27 cellular contexts compared by ENCODE assay signal in genomic region chr5:160237571-160238093, GRCh38. TPM values are rescaled to one million over a fixed set of nuclear protein-coding genes. Genes with fewer than 3 reads are reported as not detected.
DNase-seq lines count a peak whose midpoint lies in the region; ATAC-seq and TF ChIP-seq lines count a peak whose summit lies in the region.
"Had no signal": no experiment of that assay in that cellular context is flagged by ENCODE, and none has a peak within 500 bp of the region (broad histone marks: within the 10 kb centered on the region; RNA-seq: fewer than 3 reads in every experiment).

No MANE protein-coding gene starts in this region.

- H3K9me3 Mint-ChIP-seq in endodermal cell = peaks cover 4% of the 10 kb centered on the region
- no peaks in the 10 kb centered on the region for H3K9me3 Mint-ChIP-seq in naive thymus-derived CD4-positive, alpha-beta T cell
- H3K9me3 Mint-ChIP-seq: CD8-positive, alpha-beta memory T cell; HFFc6; IgD-negative memory B cell had no signal

- TF ChIP-seq CTCF in endodermal cell (conservative IDR thresholded peaks at IDR 0.05) = no peak

- H3K4me3 ChIP-seq in HUES48 (ENCODE audit: low read depth, low read length) (peak overlapping the region; percentile 26; the same call in 1 of the 2 replicates), endodermal cell (ENCODE audit: low read length) (no peak overlapping the region), iPS-20b (ENCODE audit: low read length) (peak overlapping the region; percentile 20; the same call in 1 of the 2 replicates)
- no peak overlapping the region for H3K4me3 ChIP-seq in naive thymus-derived CD4-positive, alpha-beta T cell (ENCODE audit: low read length)
- H3K4me3 ChIP-seq: SJSA1 had no signal

- no peak for ATAC-seq in naive thymus-derived CD4-positive, alpha-beta T cell
- no peak for ATAC-seq in HG03354 (IDR thresholded peaks at IDR 0.05; ENCODE audit: poor library complexity, severe bottlenecking, unreplicated experiment)
- ATAC-seq: Right ventricle myocardium inferior had no signal

- peaks cover 16% of the 10 kb centered on the region for H3K4me1 ChIP-seq in HUES48 (ENCODE audit: control insufficient read depth, insufficient read depth, low read length)
- H3K4me1 ChIP-seq in endodermal cell (ENCODE audit: control insufficient read depth, insufficient read depth, low read length) = peaks cover 4% of the 10 kb centered on the region
- peaks cover 11% of the 10 kb centered on the region; the same call in 1 of the 2 replicates for H3K4me1 ChIP-seq in iPS-20b (ENCODE audit: insufficient read depth, low read length)
- no peaks in the 10 kb centered on the region for H3K4me1 ChIP-seq in naive thymus-derived CD4-positive, alpha-beta T cell (ENCODE audit: control insufficient read depth in 2 of 2, insufficient read depth in 2 of 2, low read length in 2 of 2)
- H3K4me1 ChIP-seq: SJSA1 had no signal

- no peaks in the 10 kb centered on the region for H3K36me3 Mint-ChIP-seq in endodermal cell (ENCODE audit: low read depth)
- H3K36me3 Mint-ChIP-seq in naive thymus-derived CD4-positive, alpha-beta T cell = no peaks in the 10 kb centered on the region
- H3K36me3 Mint-ChIP-seq: CD8-positive, alpha-beta memory T cell; IgD-negative memory B cell had no signal

- peak overlapping the region; percentile 61 for H3K27ac ChIP-seq in HUES48 (ENCODE audit: low read depth, low read length)
- H3K27ac ChIP-seq in endodermal cell (ENCODE audit: low read depth, low read length) = no peak overlapping the region
- H3K27ac ChIP-seq in iPS-20b (ENCODE audit: low read length) = no peak overlapping the region
- H3K27ac ChIP-seq in naive thymus-derived CD4-positive, alpha-beta T cell (ENCODE audit: low read depth, low read length) = no peak overlapping the region
- H3K27ac ChIP-seq in substantia nigra (ENCODE audit: low read depth, low read length, poor library complexity, severe bottlenecking) = no peak overlapping the region
- H3K27ac ChIP-seq: SJSA1 had no signal

- no peak overlapping the region for H3K27ac Mint-ChIP-seq in endodermal cell
- no peak overlapping the region for H3K27ac Mint-ChIP-seq in naive thymus-derived CD4-positive, alpha-beta T cell
- H3K27ac Mint-ChIP-seq: CD8-positive, alpha-beta memory T cell; HFFc6 had no signal

- H3K27me3 ChIP-seq in HUES48 (ENCODE audit: control insufficient read depth, insufficient read depth, low read length) = no peaks in the 10 kb centered on the region
- H3K27me3 ChIP-seq in endodermal cell (ENCODE audit: control insufficient read depth, insufficient read depth, low read length, poor library complexity, severe bottlenecking) = no peaks in the 10 kb centered on the region
- H3K27me3 ChIP-seq in iPS-20b (ENCODE audit: insufficient read depth, low read length) = no peaks in the 10 kb centered on the region
- H3K27me3 ChIP-seq in naive thymus-derived CD4-positive, alpha-beta T cell (ENCODE audit: control insufficient read depth in 2 of 2, insufficient read depth in 2 of 2, low read length in 2 of 2) = no peaks in the 10 kb centered on the region
- H3K27me3 ChIP-seq: SJSA1 had no signal

- no peaks in the 10 kb centered on the region for H3K9me3 ChIP-seq in HUES48 (ENCODE audit: control insufficient read depth, insufficient read depth, low read length)
- H3K9me3 ChIP-seq in endodermal cell (ENCODE audit: control insufficient read depth, low read length) = peaks cover 7% of the 10 kb centered on the region
- 0 out of 2 replicates have a peak, but pooled peaks cover 4% of the 10 kb centered on the region for H3K9me3 ChIP-seq in iPS-20b (ENCODE audit: insufficient read depth, low read depth, low read length)
- H3K9me3 ChIP-seq in naive thymus-derived CD4-positive, alpha-beta T cell (ENCODE audit: control insufficient read depth in 2 of 3, low read length in 3 of 3) = no peaks in the 10 kb centered on the region
- H3K9me3 ChIP-seq: SJSA1 had no signal

- intact Hi-C loops in naive thymus-derived CD4-positive, alpha-beta T cell (cut with micrococcal nuclease) = no loop called here

- POLR2A ChIA-PET in naive thymus-derived CD4-positive, alpha-beta T cell (lab: Charles Lee) = no interaction called here

- no peaks in the 10 kb centered on the region for H3K27me3 Mint-ChIP-seq in endodermal cell (ENCODE audit: insufficient read depth)
- peaks cover 0 to 6% (median 0%) of the 10 kb centered on the region in 5 donors for H3K27me3 Mint-ChIP-seq in naive thymus-derived CD4-positive, alpha-beta T cell

- H3K9ac ChIP-seq in HUES48 (ENCODE audit: low read depth, low read length) (no peak overlapping the region), endodermal cell (ENCODE audit: extremely low read depth, low read length, poor library complexity, severe bottlenecking) (no peak overlapping the region), iPS-20b (ENCODE audit: low read depth, low read length) (peak overlapping the region; percentile 17; the same call in 1 of the 2 replicates)

- H3K4me1 Mint-ChIP-seq in endodermal cell = peaks cover 13% of the 10 kb centered on the region
- no peaks in the 10 kb centered on the region for H3K4me1 Mint-ChIP-seq in naive thymus-derived CD4-positive, alpha-beta T cell
- H3K4me1 Mint-ChIP-seq: CD8-positive, alpha-beta memory T cell; IgD-negative memory B cell had no signal

- H3K36me3 ChIP-seq in HUES48 (ENCODE audit: control insufficient read depth, insufficient read depth, low read length) = no peaks in the 10 kb centered on the region
- no peaks in the 10 kb centered on the region for H3K36me3 ChIP-seq in endodermal cell (ENCODE audit: control insufficient read depth, insufficient read depth, low read length)
- H3K36me3 ChIP-seq in iPS-20b (ENCODE audit: insufficient read depth, low read depth, low read length) = no peaks in the 10 kb centered on the region
- no peaks in the 10 kb centered on the region for H3K36me3 ChIP-seq in naive thymus-derived CD4-positive, alpha-beta T cell (ENCODE audit: control insufficient read depth in 2 of 3, insufficient read depth in 3 of 3, low read length in 3 of 3)
- H3K36me3 ChIP-seq: SJSA1 had no signal

- 55 to 60% methylated on average over 5 of the region's 5 CpGs for WGBS in endodermal cell (ENCODE audit: insufficient coverage in 1 of 2, insufficient read length in 1 of 2), 2 experiments

- CTCF ChIA-PET in naive thymus-derived CD4-positive, alpha-beta T cell (lab: Charles Lee) = no interaction called here

- peak; percentile 45 for DNase-seq in ELF-1 (ENCODE audit: low read depth, low spot score)
- DNase-seq in endodermal cell = peak; percentile 77
- DNase-seq in naive thymus-derived CD4-positive, alpha-beta T cell = no peak
- no peak for DNase-seq in HT-29 (ENCODE audit: low spot score)
- no peak for DNase-seq in substantia nigra (lab: John Stamatoyannopoulos, UW)
- DNase-seq: AML-193; C1 segment of cervical spinal cord; Calu3; CD8-positive, alpha-beta memory T cell; DMS53; GF-D8; HFFc6; NCI-H1105; NCI-H146; NCI-H2029 treated with DMSO at 0.1 percent for 48 hours; NCI-H226; NCI-H510A treated with DMSO at 0.1 percent for 48 hours; NCI-H774; OCI-M1 had no signal

- H3K4me3 Mint-ChIP-seq in endodermal cell = no peak overlapping the region
- no peak overlapping the region for H3K4me3 Mint-ChIP-seq in naive thymus-derived CD4-positive, alpha-beta T cell
- H3K4me3 Mint-ChIP-seq: CD8-positive, alpha-beta memory T cell; HFFc6; IgD-negative memory B cell had no signal

RNA-seq across cellular contexts. Expression of gene FABP6, which starts 8.3 kb away (rescaled TPM):
- 1 to 10 TPM in 1 of 2 donors, under 1 TPM in 1; 0.37 to 1.9 TPM for total RNA-seq in endodermal cell
- 1.1 TPM for polyA plus RNA-seq in endodermal cell (2013, experiment 1 of 2)
- polyA plus RNA-seq in endodermal cell (2013, experiment 2 of 2) = not detected
- total RNA-seq in naive thymus-derived CD4-positive, alpha-beta T cell = under 1 TPM in 1 of 5 experiments, not detected in 4; 0.60 TPM
- polyA plus RNA-seq in naive thymus-derived CD4-positive, alpha-beta T cell = not detected
- total RNA-seq in HT-29 (2014; rRNA removed; shearing (Covaris generic)) = 2.2 and 2.9 TPM in 2 replicates
- total RNA-seq: CD8-positive, alpha-beta memory T cell; H4; HFFc6; SJSA1 had no signal
- polyA plus RNA-seq: AG04450; CD8-positive, alpha-beta memory T cell; IgD-negative memory B cell had no signal

Comparison
In these comparisons a context has a peak if more than half of its experiments do, and no peak if none do; other contexts are left out.
1. DNase-seq: peak in ELF-1 (single experiment) and endodermal cell (single experiment); none in naive thymus-derived CD4-positive, alpha-beta T cell (0 of 9), HT-29 (single experiment) and substantia nigra (0 of 49).
2. H3K4me3 ChIP-seq: peak in HUES48 (single experiment) and iPS-20b (single experiment); none in endodermal cell (single experiment) and naive thymus-derived CD4-positive, alpha-beta T cell (single experiment).